1 cellular context compared by ENCODE assay signal in genomic region chr13:51583875-51584730, GRCh38.
TF ChIP-seq lines count a peak whose summit lies in the region.

A gene with protein sequence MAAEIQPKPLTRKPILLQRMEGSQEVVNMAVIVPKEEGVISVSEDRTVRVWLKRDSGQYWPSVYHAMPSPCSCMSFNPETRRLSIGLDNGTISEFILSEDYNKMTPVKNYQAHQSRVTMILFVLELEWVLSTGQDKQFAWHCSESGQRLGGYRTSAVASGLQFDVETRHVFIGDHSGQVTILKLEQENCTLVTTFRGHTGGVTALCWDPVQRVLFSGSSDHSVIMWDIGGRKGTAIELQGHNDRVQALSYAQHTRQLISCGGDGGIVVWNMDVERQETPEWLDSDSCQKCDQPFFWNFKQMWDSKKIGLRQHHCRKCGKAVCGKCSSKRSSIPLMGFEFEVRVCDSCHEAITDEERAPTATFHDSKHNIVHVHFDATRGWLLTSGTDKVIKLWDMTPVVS (plus strand): TSS chr13:51584462. CDS start chr13:51584688, 226 bp downstream.

TF ChIP-seq in HepG2, 621 proteins besides CTCF, POLR2A, EP300 and RAD21 (continued from another document and continues in another):
- TF ChIP-seq DRAP1 (CRISPR knock-in tag; IDR thresholded peaks at IDR 0.05) (peak; percentile 96), ZNF431 (CRISPR knock-in tag; IDR thresholded peaks at IDR 0.05; ENCODE audit: borderline replicate concordance, low read depth) (peak; percentile 19; the same call in 1 of the 2 replicates), ZNF274 (CRISPR knock-in tag; IDR thresholded peaks at IDR 0.05) (peak; percentile 64; the same call in 1 of the 2 replicates), NCOA2 (CRISPR knock-in tag; IDR thresholded peaks at IDR 0.05) (peak; percentile 63; the same call in 1 of the 2 replicates), TOE1 (CRISPR knock-in tag; IDR thresholded peaks at IDR 0.05) (peak; percentile 54; the same call in 1 of the 2 replicates), ZNF558 (CRISPR knock-in tag; IDR thresholded peaks at IDR 0.05; ENCODE audit: borderline replicate concordance) (peak; percentile 98; the same call in 1 of the 2 replicates), SAFB2 (CRISPR knock-in tag; IDR thresholded peaks at IDR 0.05; ENCODE audit: borderline replicate concordance, low read depth) (0 out of 2 replicates have a peak, but pooled peaks have one; percentile 26), ZFP36 (IDR thresholded peaks at IDR 0.05; ENCODE audit: borderline replicate concordance, low read depth, low read length, partially characterized antibody) (no peak), ZNF891 (CRISPR knock-in tag; IDR thresholded peaks at IDR 0.05) (no peak), ERF (CRISPR knock-in tag; IDR thresholded peaks at IDR 0.05) (peak; percentile 73; the same call in 1 of the 2 replicates), NFE2L1 (CRISPR knock-in tag; IDR thresholded peaks at IDR 0.05; ENCODE audit: borderline replicate concordance) (no peak; the same call in 1 of the 2 replicates), ZNF652 (CRISPR knock-in tag; IDR thresholded peaks at IDR 0.05; ENCODE audit: borderline replicate concordance, low read depth) (0 out of 2 replicates have a peak, but pooled peaks have one; percentile 10), KLF16 (CRISPR knock-in tag; IDR thresholded peaks at IDR 0.05) (0 out of 4 replicates have a peak, but pooled peaks of 1 of the 2 experiments have one; percentile 19), SOX6 (IDR thresholded peaks at IDR 0.05) (no peak), SOX6 (CRISPR knock-in tag; IDR thresholded peaks at IDR 0.05) (peak; percentile 53; the same call in 1 of the 2 replicates), POGZ (CRISPR knock-in tag; IDR thresholded peaks at IDR 0.05) (peak; percentile 35), ZNF331 (CRISPR knock-in tag; IDR thresholded peaks at IDR 0.05) (peak; percentile 55; the same call in 1 of the 2 replicates), PHF21A (CRISPR knock-in tag; IDR thresholded peaks at IDR 0.05) (0 out of 2 replicates have a peak, but pooled peaks have one; percentile 66), JUN (CRISPR knock-in tag; IDR thresholded peaks at IDR 0.05) (0 out of 2 replicates have a peak, but pooled peaks have one; percentile 57), PRDM15 (CRISPR knock-in tag; IDR thresholded peaks at IDR 0.05) (peak; percentile 66; the same call in 1 of the 2 replicates), ZNF598 (CRISPR knock-in tag; IDR thresholded peaks at IDR 0.05; ENCODE audit: borderline replicate concordance) (no peak), TARDBP (CRISPR knock-in tag; IDR thresholded peaks at IDR 0.05) (peak; percentile 69), PCBP1 (IDR thresholded peaks at IDR 0.05; ENCODE audit: borderline replicate concordance, low read depth, low read length) (peak; percentile 42; the same call in 1 of the 2 replicates), FIP1L1 (IDR thresholded peaks at IDR 0.05; ENCODE audit: borderline replicate concordance, insufficient read depth, low read depth, low read length) (no peak), ETV5 (CRISPR knock-in tag; IDR thresholded peaks at IDR 0.05; ENCODE audit: borderline replicate concordance) (peak; percentile 68), FOXM1 (CRISPR knock-in tag; IDR thresholded peaks at IDR 0.05) (no peak), ZBTB10 (CRISPR knock-in tag; IDR thresholded peaks at IDR 0.05; ENCODE audit: borderline replicate concordance) (0 out of 2 replicates have a peak, but pooled peaks have one; percentile 13), HMGXB4 (CRISPR knock-in tag; IDR thresholded peaks at IDR 0.05; ENCODE audit: borderline replicate concordance in 1 of 2, low read depth in 1 of 2) (peak in 1 of 2 experiments; percentile 37; a peak in 2 of 4 replicates), KLF12 (CRISPR knock-in tag; IDR thresholded peaks at IDR 0.05; ENCODE audit: borderline replicate concordance) (peak; percentile 99), HIVEP1 (CRISPR knock-in tag; IDR thresholded peaks at IDR 0.05) (no peak; the same call in 1 of the 2 replicates), FOXK1 (CRISPR knock-in tag; IDR thresholded peaks at IDR 0.05; ENCODE audit: borderline replicate concordance, low read depth) (0 out of 2 replicates have a peak, but pooled peaks have one; percentile 52), TCF12 (IDR thresholded peaks at IDR 0.05) (no peak), TCF12 (CRISPR knock-in tag; IDR thresholded peaks at IDR 0.05) (0 out of 2 replicates have a peak, but pooled peaks have one; percentile 23), ZNF343 (CRISPR knock-in tag; IDR thresholded peaks at IDR 0.05) (peak; percentile 88; the same call in 1 of the 2 replicates)
- TF ChIP-seq, protein P1, sequence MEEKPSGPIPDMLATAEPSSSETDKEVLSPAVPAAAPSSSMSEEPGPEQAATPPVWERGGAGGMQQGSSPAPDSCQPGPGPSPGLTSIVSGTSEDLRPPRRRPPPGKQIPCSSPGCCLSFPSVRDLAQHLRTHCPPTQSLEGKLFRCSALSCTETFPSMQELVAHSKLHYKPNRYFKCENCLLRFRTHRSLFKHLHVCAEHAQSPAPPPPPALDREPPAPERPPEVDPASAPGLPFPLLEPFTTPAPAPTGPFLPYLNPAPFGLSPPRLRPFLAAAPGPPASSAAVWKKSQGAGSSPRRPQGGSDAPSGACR (CRISPR knock-in tag; IDR thresholded peaks at IDR 0.05) = 0 out of 2 replicates have a peak, but pooled peaks have one; percentile 23
- TF ChIP-seq, protein P2, sequence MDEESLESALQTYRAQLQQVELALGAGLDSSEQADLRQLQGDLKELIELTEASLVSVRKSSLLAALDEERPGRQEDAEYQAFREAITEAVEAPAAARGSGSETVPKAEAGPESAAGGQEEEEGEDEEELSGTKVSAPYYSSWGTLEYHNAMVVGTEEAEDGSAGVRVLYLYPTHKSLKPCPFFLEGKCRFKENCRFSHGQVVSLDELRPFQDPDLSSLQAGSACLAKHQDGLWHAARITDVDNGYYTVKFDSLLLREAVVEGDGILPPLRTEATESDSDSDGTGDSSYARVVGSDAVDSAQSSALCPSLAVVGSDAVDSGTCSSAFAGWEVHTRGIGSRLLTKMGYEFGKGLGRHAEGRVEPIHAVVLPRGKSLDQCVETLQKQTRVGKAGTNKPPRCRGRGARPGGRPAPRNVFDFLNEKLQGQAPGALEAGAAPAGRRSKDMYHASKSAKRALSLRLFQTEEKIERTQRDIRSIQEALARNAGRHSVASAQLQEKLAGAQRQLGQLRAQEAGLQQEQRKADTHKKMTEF (CRISPR knock-in tag; IDR thresholded peaks at IDR 0.05) = peak; percentile 44
- TF ChIP-seq, protein P3, sequence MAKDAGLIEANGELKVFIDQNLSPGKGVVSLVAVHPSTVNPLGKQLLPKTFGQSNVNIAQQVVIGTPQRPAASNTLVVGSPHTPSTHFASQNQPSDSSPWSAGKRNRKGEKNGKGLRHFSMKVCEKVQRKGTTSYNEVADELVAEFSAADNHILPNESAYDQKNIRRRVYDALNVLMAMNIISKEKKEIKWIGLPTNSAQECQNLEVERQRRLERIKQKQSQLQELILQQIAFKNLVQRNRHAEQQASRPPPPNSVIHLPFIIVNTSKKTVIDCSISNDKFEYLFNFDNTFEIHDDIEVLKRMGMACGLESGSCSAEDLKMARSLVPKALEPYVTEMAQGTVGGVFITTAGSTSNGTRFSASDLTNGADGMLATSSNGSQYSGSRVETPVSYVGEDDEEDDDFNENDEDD (CRISPR knock-in tag; IDR thresholded peaks at IDR 0.05; ENCODE audit: borderline replicate concordance) = peak; percentile 51; the same call in 1 of the 2 replicates
- TF ChIP-seq, protein P4, sequence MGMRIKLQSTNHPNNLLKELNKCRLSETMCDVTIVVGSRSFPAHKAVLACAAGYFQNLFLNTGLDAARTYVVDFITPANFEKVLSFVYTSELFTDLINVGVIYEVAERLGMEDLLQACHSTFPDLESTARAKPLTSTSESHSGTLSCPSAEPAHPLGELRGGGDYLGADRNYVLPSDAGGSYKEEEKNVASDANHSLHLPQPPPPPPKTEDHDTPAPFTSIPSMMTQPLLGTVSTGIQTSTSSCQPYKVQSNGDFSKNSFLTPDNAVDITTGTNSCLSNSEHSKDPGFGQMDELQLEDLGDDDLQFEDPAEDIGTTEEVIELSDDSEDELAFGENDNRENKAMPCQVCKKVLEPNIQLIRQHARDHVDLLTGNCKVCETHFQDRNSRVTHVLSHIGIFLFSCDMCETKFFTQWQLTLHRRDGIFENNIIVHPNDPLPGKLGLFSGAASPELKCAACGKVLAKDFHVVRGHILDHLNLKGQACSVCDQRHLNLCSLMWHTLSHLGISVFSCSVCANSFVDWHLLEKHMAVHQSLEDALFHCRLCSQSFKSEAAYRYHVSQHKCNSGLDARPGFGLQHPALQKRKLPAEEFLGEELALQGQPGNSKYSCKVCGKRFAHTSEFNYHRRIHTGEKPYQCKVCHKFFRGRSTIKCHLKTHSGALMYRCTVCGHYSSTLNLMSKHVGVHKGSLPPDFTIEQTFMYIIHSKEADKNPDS (CRISPR knock-in tag; IDR thresholded peaks at IDR 0.05) = no peak; the same call in 1 of the 2 replicates
- TF ChIP-seq, protein P5, sequence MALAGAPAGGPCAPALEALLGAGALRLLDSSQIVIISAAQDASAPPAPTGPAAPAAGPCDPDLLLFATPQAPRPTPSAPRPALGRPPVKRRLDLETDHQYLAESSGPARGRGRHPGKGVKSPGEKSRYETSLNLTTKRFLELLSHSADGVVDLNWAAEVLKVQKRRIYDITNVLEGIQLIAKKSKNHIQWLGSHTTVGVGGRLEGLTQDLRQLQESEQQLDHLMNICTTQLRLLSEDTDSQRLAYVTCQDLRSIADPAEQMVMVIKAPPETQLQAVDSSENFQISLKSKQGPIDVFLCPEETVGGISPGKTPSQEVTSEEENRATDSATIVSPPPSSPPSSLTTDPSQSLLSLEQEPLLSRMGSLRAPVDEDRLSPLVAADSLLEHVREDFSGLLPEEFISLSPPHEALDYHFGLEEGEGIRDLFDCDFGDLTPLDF (CRISPR knock-in tag; IDR thresholded peaks at IDR 0.05) = peak; percentile 71; the same call in 1 of the 2 replicates
- TF ChIP-seq, protein P6, sequence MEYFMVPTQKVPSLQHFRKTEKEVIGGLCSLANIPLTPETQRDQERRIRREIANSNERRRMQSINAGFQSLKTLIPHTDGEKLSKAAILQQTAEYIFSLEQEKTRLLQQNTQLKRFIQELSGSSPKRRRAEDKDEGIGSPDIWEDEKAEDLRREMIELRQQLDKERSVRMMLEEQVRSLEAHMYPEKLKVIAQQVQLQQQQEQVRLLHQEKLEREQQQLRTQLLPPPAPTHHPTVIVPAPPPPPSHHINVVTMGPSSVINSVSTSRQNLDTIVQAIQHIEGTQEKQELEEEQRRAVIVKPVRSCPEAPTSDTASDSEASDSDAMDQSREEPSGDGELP (IDR thresholded peaks at IDR 0.05; ENCODE audit: borderline replicate concordance, low read depth) = 0 out of 2 replicates have a peak, but pooled peaks have one; percentile 43
